In the genomic region with DNA sequence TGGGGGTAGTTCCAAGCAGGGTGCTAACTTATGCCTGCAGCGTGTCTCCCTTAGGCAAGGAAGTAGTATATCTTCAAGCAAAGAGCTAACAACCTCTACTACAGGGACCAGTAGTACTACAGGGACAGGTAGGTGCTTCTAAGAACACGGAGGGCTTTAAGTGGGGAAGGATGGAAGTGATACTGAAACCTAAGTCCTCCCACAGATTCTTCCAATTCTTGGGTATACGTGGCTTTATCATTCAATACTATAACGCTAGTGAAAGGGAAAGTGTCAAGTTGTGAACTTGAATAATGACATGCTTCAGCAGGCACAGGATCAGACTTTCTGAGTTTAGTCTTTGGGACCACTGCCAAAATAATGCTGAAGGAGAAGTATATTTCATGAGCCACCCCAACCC, we compare ENCODE assay signal across 25 cellular contexts.
DNase-seq lines count a peak whose midpoint lies in the region; ATAC-seq lines count a peak whose summit lies in the region.
"Had no signal": no experiment of that assay in that cellular context is flagged by ENCODE, and none has a peak within 500 bp of the region (broad histone marks: within the 10 kb centered on the region; RNA-seq: fewer than 3 reads in every experiment).

No MANE protein-coding gene starts in this region.

- DNase-seq in renal cortical epithelial cell (ENCODE audit: low read depth) (peak; percentile 20), NCI-H774 (lab: John Stamatoyannopoulos, UW) (no peak), NCI-H2029 (lab: John Stamatoyannopoulos, UW) (no peak), NCI-H1930 (lab: John Stamatoyannopoulos, UW) (no peak), NCI-H1048 (lab: John Stamatoyannopoulos, UW) (no peak)
- DNase-seq: activated CD4-positive, alpha-beta T cell treated with anti-CD3 and anti-CD28 coated beads for 1 hour; activated gamma-delta T cell treated with Interleukin-2 at 50 U/mL for 16 hours; activated T-cell treated with anti-CD3 and anti-CD28 coated beads, Interleukin-2, amount 50 U/mL, for 24 hours; dermis blood vessel endothelial cell; DMS79 treated with DMSO at 0.1 percent for 48 hours; GF-D8; HCEC 1CT; hippocampal formation; NCI-H1105; NCI-H2081; NCI-H82; sigmoid colon; SK-N-SH; stimulated activated CD4-positive, alpha-beta T cell treated with anti-CD3 and anti-CD28 coated beads, Interleukin-4, amount 100 ng/mL, for 24 hours; stimulated activated naive CD4-positive, alpha-beta T cell; T-helper 17 cell had no signal

- ATAC-seq in GM18858 (IDR thresholded peaks at IDR 0.05; ENCODE audit: unreplicated experiment) (peak; percentile 50), GM21447 (IDR thresholded peaks at IDR 0.05; ENCODE audit: unreplicated experiment) (peak; percentile 55), HG03342 (IDR thresholded peaks at IDR 0.05; ENCODE audit: unreplicated experiment) (peak; percentile 41)
- ATAC-seq: left lobe of liver, T-helper 17 cell had no signal
